Comparison of ENCODE assay signal across 25 cellular contexts in the genomic region with DNA sequence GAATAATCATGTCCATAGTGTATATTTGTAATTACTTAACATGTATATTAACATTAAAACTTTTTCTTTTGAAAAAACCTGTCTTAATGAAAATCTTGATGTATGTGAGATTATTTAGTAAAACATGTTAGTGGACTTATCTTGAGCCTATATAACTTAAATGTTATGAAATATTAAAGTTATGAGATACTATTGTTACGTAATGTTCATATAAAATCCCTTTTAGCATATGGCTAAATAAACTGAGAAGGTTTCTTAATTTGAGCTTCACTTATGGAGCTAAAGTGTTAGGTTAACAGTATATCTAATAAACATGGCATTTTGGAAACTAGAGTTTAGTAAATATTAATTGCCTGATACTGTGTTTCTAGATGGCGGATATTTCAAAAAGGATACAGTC.
"Had no signal": no experiment of that assay in that cellular context is flagged by ENCODE, and none has a peak within 500 bp of the region (broad histone marks: within the 10 kb centered on the region; RNA-seq: fewer than 3 reads in every experiment).

No MANE protein-coding gene starts in this region.

- ATAC-seq: natural killer cell; sciatic nerve; stimulated activated memory B cell treated with anti-CD40 and anti-IgM and Interleukin-4, amounts not matched to agents 10 μg/mL and 1 μg/mL and 100 μg/mL, for 72 hours; stimulated activated naive CD8-positive, alpha-beta T cell treated with anti-CD3 and anti-CD28 coated beads, Interleukin-15, amount 100 ng/mL, for 72 hours had no signal

- DNase-seq: hypothalamus; immature natural killer cell; left ventricle myocardium inferior; mesendoderm; naive B cell; natural killer cell; nephron progenitor cell; occipital lobe; stimulated activated CD4-positive, alpha-beta T cell treated with anti-CD3 and anti-CD28 coated beads, Interleukin-1b, Interleukin-23, amount 100 ng/mL, for 48 hours; stimulated activated CD4-positive, alpha-beta T cell treated with anti-CD3 and anti-CD28 coated beads, Interleukin-2, amount 100 ng/mL, for 48 hours; stimulated activated CD4-positive, alpha-beta T cell treated with anti-CD3 and anti-CD28 coated beads, Interleukin-4, amount 100 ng/mL, for 4 hours; stimulated activated CD8-positive, alpha-beta memory T cell treated with anti-CD3 and anti-CD28 coated beads, Interleukin-4, amount 100 ng/mL, for 48 hours; stimulated activated naive CD4-positive, alpha-beta T cell treated with Interleukin-2 at 50 U/mL for 16 hours; stimulated activated naive CD8-positive, alpha-beta T cell treated with anti-CD3 and anti-CD28 coated beads, Interleukin-15, amount 100 ng/mL, for 72 hours; substantia nigra; upper lobe of left lung had no signal

- H3K27me3 ChIP-seq: neural progenitor cell, neutrophil, right atrium auricular region, tibial nerve, upper lobe of left lung, vagina had no signal

- H3K4me1 ChIP-seq: neural progenitor cell, right atrium auricular region, tibial nerve, upper lobe of left lung, vagina had no signal

- H2AFZ ChIP-seq: neural progenitor cell had no signal

- H3K4me2 ChIP-seq: neural progenitor cell had no signal

- H3K9ac ChIP-seq: neural progenitor cell had no signal

- H3K9me3 ChIP-seq: left ventricle myocardium inferior, neutrophil, right atrium auricular region, tibial nerve, upper lobe of left lung, vagina had no signal

- H3K27ac ChIP-seq: left ventricle myocardium inferior, neural progenitor cell, neutrophil, right atrium auricular region, skin epidermis, tibial nerve, upper lobe of left lung, vagina had no signal

- H3K4me3 ChIP-seq: left ventricle myocardium inferior, lung, neural progenitor cell, right atrium auricular region, skin epidermis, tibial nerve, upper lobe of left lung, vagina had no signal
